In the genomic region with DNA sequence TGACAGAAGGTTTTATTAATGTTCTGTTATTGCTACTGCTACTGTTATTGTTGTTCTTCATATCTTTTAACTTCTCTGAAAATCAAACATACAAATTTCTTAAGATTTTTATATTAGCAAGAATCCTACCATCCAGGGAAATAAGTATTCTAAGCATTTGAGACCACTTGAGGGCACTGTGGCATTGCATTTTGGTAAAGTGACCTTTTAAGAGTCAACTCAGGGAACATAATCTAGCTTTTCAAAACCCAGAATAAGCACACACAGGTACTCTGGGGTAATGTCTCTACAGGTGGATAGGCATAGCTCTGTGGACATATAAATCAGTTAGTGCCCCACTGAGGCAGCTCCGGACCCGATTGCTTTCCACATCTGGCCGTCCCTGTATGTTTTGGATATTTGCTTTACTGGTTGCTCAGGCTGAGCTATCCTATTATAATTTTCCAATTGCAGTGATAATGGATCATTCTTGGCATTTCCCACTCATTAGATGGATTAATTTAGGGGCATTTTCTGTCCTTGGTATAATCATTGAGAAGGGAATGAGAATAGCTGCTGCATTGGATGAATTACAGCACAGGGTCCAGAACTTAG, we compare ENCODE assay signal across 9 cellular contexts.
DNase-seq lines count a peak whose midpoint lies in the region; ATAC-seq and TF ChIP-seq lines count a peak whose summit lies in the region.
"Had no signal": no experiment of that assay in that cellular context is flagged by ENCODE, and none has a peak within 500 bp of the region (broad histone marks: within the 10 kb centered on the region; RNA-seq: fewer than 3 reads in every experiment).

No MANE protein-coding gene starts in this region.

- no peak overlapping the region for H3K27ac Mint-ChIP-seq in activated naive CD4-positive, alpha-beta T cell treated with anti-CD3 and anti-CD28 coated beads, Interleukin-2, amount 10 ng/mL, durations not matched to agents 7 days and 5 days

- H3K4me1 Mint-ChIP-seq in activated naive CD4-positive, alpha-beta T cell treated with anti-CD3 and anti-CD28 coated beads, Interleukin-2, amount 10 ng/mL, durations not matched to agents 7 days and 5 days, result no peaks in the 10 kb centered on the region

- TF ChIP-seq CTCF in GM10248 (IDR thresholded peaks at IDR 0.05; ENCODE audit: control extremely low read depth, extremely low read depth, low read depth, missing control alignments) (peak; percentile 10), choroid plexus epithelial cell (conservative IDR thresholded peaks at IDR 0.05; ENCODE audit: low read depth, low read length) (peak; percentile 47)

- no peak overlapping the region for H3K4me3 Mint-ChIP-seq in activated naive CD4-positive, alpha-beta T cell treated with anti-CD3 and anti-CD28 coated beads, Interleukin-2, amount 10 ng/mL, durations not matched to agents 7 days and 5 days

- no peak overlapping the region for H3K4me3 ChIP-seq in choroid plexus epithelial cell (ENCODE audit: low read depth, low read length)
- H3K4me3 ChIP-seq: lower lobe of right lung had no signal

- CTCF ChIA-PET in GM10248 (lab: Yijun Ruan, JAX), result interaction anchor here (0.9 to 2.1 kb wide), 4 partner anchors 8 to 30 kb away, joined by 3 to 7 read pairs (median 4); no protein-coding TSS in a partner anchor
- CTCF ChIA-PET in activated naive CD4-positive, alpha-beta T cell treated with anti-CD3 and anti-CD28 coated beads, Interleukin-2, amount 10 ng/mL, durations not matched to agents 7 days and 5 days (lab: Charles Lee), result no interaction called here

- H3K9me3 Mint-ChIP-seq in activated naive CD4-positive, alpha-beta T cell treated with anti-CD3 and anti-CD28 coated beads, Interleukin-2, amount 10 ng/mL, durations not matched to agents 7 days and 5 days, result peaks cover 12% of the 10 kb centered on the region

- DNase-seq in GM10248 (ENCODE audit: extremely low spot score) (no peak), NCI-H446 treated with DMSO at 0.1 percent for 48 hours (lab: John Stamatoyannopoulos, UW) (peak; percentile 8), choroid plexus epithelial cell (ENCODE audit: low read depth) (peak; percentile 62), midbrain (lab: John Stamatoyannopoulos, UW) (peak; percentile 66)
- DNase-seq in activated naive CD4-positive, alpha-beta T cell treated with anti-CD3 and anti-CD28 coated beads, Interleukin-2, amount 10 ng/mL, durations not matched to agents 7 days and 5 days, result no peak
- no peak for DNase-seq in stimulated activated CD4-positive, alpha-beta T cell treated with anti-CD3 and anti-CD28 coated beads, Interleukin-4, amount 100 ng/mL, for 1 hour
- DNase-seq: lower lobe of right lung had no signal

- ATAC-seq in GM21526 (IDR thresholded peaks at IDR 0.05; ENCODE audit: low FRiP score, unreplicated experiment), result no peak
- no peak for ATAC-seq in GM18868 (IDR thresholded peaks at IDR 0.05; ENCODE audit: unreplicated experiment)

- POLR2A ChIA-PET in GM10248 (lab: Yijun Ruan, JAX), result no interaction called here

- H3K27me3 Mint-ChIP-seq in activated naive CD4-positive, alpha-beta T cell treated with anti-CD3 and anti-CD28 coated beads, Interleukin-2, amount 10 ng/mL, durations not matched to agents 7 days and 5 days, result no peaks in the 10 kb centered on the region

- H3K36me3 Mint-ChIP-seq in activated naive CD4-positive, alpha-beta T cell treated with anti-CD3 and anti-CD28 coated beads, Interleukin-2, amount 10 ng/mL, durations not matched to agents 7 days and 5 days, result no peaks in the 10 kb centered on the region

Comparison
In these comparisons a context has a peak if more than half of its experiments do, and no peak if none do; other contexts are left out.
1. DNase-seq: peak in NCI-H446 treated with DMSO at 0.1 percent for 48 hours (single experiment), choroid plexus epithelial cell (single experiment) and midbrain (single experiment); none in GM10248 (single experiment), activated naive CD4-positive, alpha-beta T cell treated with anti-CD3 and anti-CD28 coated beads, Interleukin-2, amount 10 ng/mL, durations not matched to agents 7 days and 5 days (single experiment) and stimulated activated CD4-positive, alpha-beta T cell treated with anti-CD3 and anti-CD28 coated beads, Interleukin-4, amount 100 ng/mL, for 1 hour (single experiment).